21 cellular contexts compared by ENCODE assay signal in genomic region chr11:60349990-60350389, GRCh38. TPM values are rescaled to one million over a fixed set of nuclear protein-coding genes. Genes with fewer than 3 reads are reported as not detected.
DNase-seq lines count a peak whose midpoint lies in the region; ATAC-seq, FAIRE-seq and TF ChIP-seq lines count a peak whose summit lies in the region.
"Had no signal": no experiment of that assay in that cellular context is flagged by ENCODE, and none has a peak within 500 bp of the region (broad histone marks: within the 10 kb centered on the region; RNA-seq: fewer than 3 reads in every experiment).

No MANE protein-coding gene starts in this region.

- no peak overlapping the region for H3K4me3 Mint-ChIP-seq in dendritic cell treated with granulocyte-macrophage colony-stimulating factor and Interleukin-4, amounts not matched to agents 40 ng/mL and 50 ng/mL, for 4 days
- H3K4me3 Mint-ChIP-seq: CD8-positive, alpha-beta memory T cell; T-cell had no signal

- H3K27me3 Mint-ChIP-seq in dendritic cell treated with granulocyte-macrophage colony-stimulating factor and Interleukin-4, amounts not matched to agents 40 ng/mL and 50 ng/mL, for 4 days, result no peaks in the 10 kb centered on the region

- POLR2A ChIA-PET in HepG2 (lab: Yijun Ruan, JAX), result no interaction called here

- TF ChIP-seq RAD21 in HepG2 (CRISPR knock-in tag; IDR thresholded peaks at IDR 0.05), result no peak

- ATAC-seq in right lobe of liver (peak; percentile 12 to 62 (median 46)), HepG2 (no peak), HG02763 (IDR thresholded peaks at IDR 0.05; ENCODE audit: unreplicated experiment) (no peak), HG02981 (IDR thresholded peaks at IDR 0.05; ENCODE audit: unreplicated experiment) (no peak)
- ATAC-seq: T-cell had no signal

- H2AFZ ChIP-seq in HepG2 (ENCODE audit: low read length), result no peak overlapping the region

- no peaks in the 10 kb centered on the region for H3K36me3 ChIP-seq in right lobe of liver
- no peaks in the 10 kb centered on the region for H3K36me3 ChIP-seq in HepG2 (replicated peaks in 1 of 2; ENCODE audit: control insufficient read depth in 1 of 2, insufficient read depth in 2 of 2, low read length in 2 of 2)
- H3K36me3 ChIP-seq: BLaER1 treated with 17β-estradiol and CSF1 and Interleukin-3, amounts not matched to agents 10 nM and 100 nM had no signal

- in situ Hi-C loops in HepG2 (cut with HindIII; ENCODE audit: extremely low pct_ligation_motif_present, low pct_unique_long_range_greater_than_20kb), result loop anchor here (10.0 to 25.0 kb wide), 2 partner anchors 65 to 137 kb away; partner anchors contain the start of gene MS4A12

- 38% methylated on average over 1 of the region's 1 CpG for WGBS in right lobe of liver (ENCODE audit: insufficient coverage, low coverage, low lambda C conversion rate, missing lambda C conversion rate)
- 8% methylated on average over 1 of the region's 1 CpG for WGBS in HepG2 (ENCODE audit: low lambda C conversion rate)

- no peak for FAIRE-seq in HepG2 (lab: Jason Lieb, UNC)
- FAIRE-seq: H1 had no signal

- H3K9me3 Mint-ChIP-seq in dendritic cell treated with granulocyte-macrophage colony-stimulating factor and Interleukin-4, amounts not matched to agents 40 ng/mL and 50 ng/mL, for 4 days, result peaks cover 20% of the 10 kb centered on the region
- H3K9me3 Mint-ChIP-seq: CD8-positive, alpha-beta memory T cell had no signal

- peak overlapping the region; percentile 65 for H3K27ac Mint-ChIP-seq in dendritic cell treated with granulocyte-macrophage colony-stimulating factor and Interleukin-4, amounts not matched to agents 40 ng/mL and 50 ng/mL, for 4 days
- H3K27ac Mint-ChIP-seq: CD8-positive, alpha-beta memory T cell; T-cell had no signal

- no peaks in the 10 kb centered on the region for H3K27me3 ChIP-seq in right lobe of liver
- peaks cover 0 to 6% of the 10 kb centered on the region in 2 experiments; a peak in 1 of 5 replicates for H3K27me3 ChIP-seq in HepG2 (ENCODE audit: control insufficient read depth in 1 of 2, insufficient read depth in 2 of 2, low read length in 2 of 2)
- H3K27me3 ChIP-seq: BLaER1 treated with 17β-estradiol and CSF1 and Interleukin-3, amounts not matched to agents 10 nM and 100 nM had no signal

- H3K27ac ChIP-seq in right lobe of liver, result no peak overlapping the region
- no peak overlapping the region for H3K27ac ChIP-seq in HepG2 (ENCODE audit: extremely low read length, insufficient read depth, low read length)
- H3K27ac ChIP-seq: KMS-11, SK-N-MC had no signal

- TF ChIP-seq POLR2A in right lobe of liver (IDR thresholded peaks at IDR 0.05), result no peak
- no peak for TF ChIP-seq POLR2A in HepG2 (IDR thresholded peaks at IDR 0.05; ENCODE audit: insufficient read depth in 1 of 2, low read depth in 2 of 2, low read length in 2 of 2)
- TF ChIP-seq POLR2A in NB4 (IDR thresholded peaks at IDR 0.05; ENCODE audit: extremely low read depth, insufficient read length), result no peak

- no peak overlapping the region for H3K9ac ChIP-seq in HepG2 (ENCODE audit: insufficient read depth, low read depth, low read length)
- H3K9ac ChIP-seq: BLaER1 treated with 17β-estradiol and CSF1 and Interleukin-3, amounts not matched to agents 10 nM and 100 nM; KMS-11 had no signal

- TF ChIP-seq EP300 in HepG2 (IDR thresholded peaks at IDR 0.05; ENCODE audit: low read depth in 2 of 2, low read length in 2 of 2) (no peak), HepG2 (CRISPR knock-in tag; IDR thresholded peaks at IDR 0.05; ENCODE audit: borderline replicate concordance) (no peak)

- H3K9me3 ChIP-seq in right lobe of liver (no peaks in the 10 kb centered on the region), HepG2 (ENCODE audit: low read length) (no peaks in the 10 kb centered on the region)

- BruUV-seq in HepG2 (replicated peaks; lab: Mats Ljungman, UMichigan), result no TSS peak

- H4K20me1 ChIP-seq in HepG2 (ENCODE audit: insufficient read depth, low read length), result no peaks in the 10 kb centered on the region
- H4K20me1 ChIP-seq: BLaER1 treated with 17β-estradiol and CSF1 and Interleukin-3, amounts not matched to agents 10 nM and 100 nM had no signal

- intact Hi-C loops in right lobe of liver (cut with DNase I), result no loop called here
- intact Hi-C loops in HepG2 (cut with micrococcal nuclease; ENCODE audit: unreplicated experiment), result loop anchor here (5.0 kb wide), 1 partner anchor 83 kb away; no protein-coding TSS in a partner anchor
- intact Hi-C loops in dendritic cell treated with granulocyte-macrophage colony-stimulating factor and Interleukin-4, amounts not matched to agents 40 ng/mL and 50 ng/mL, for 4 days (cut with micrococcal nuclease), result loop anchor here (5.0 kb wide), 3 partner anchors 83 to 267 kb away; no protein-coding TSS in a partner anchor

- DNase-seq in right lobe of liver, result no peak
- no peak for DNase-seq in HepG2 (ENCODE audit: low spot score)
- peak; percentile 36 for DNase-seq in NB4 (ENCODE audit: low read depth)
- no peak for DNase-seq in HPDE6-E6E7 (ENCODE audit: extremely low spot score)
- DNase-seq in activated T-cell treated with anti-CD3 and anti-CD28 coated beads, Interleukin-2, amount 50 U/mL, for 1 hour, result no peak
- DNase-seq: CD8-positive, alpha-beta memory T cell; NCI-H1105; NCI-H1694; NCI-H2081 treated with DMSO at 0.1 percent for 48 hours; NCI-H748 treated with DMSO at 0.1 percent for 48 hours; NK-92 treated with Interleukin-12 subunit alpha and Interleukin-12 subunit beta, amount 100 ng/mL, for 24 hours; T-cell had no signal

- H3K36me3 Mint-ChIP-seq in dendritic cell treated with granulocyte-macrophage colony-stimulating factor and Interleukin-4, amounts not matched to agents 40 ng/mL and 50 ng/mL, for 4 days (ENCODE audit: low read depth), result peaks cover 9% of the 10 kb centered on the region
- H3K36me3 Mint-ChIP-seq: CD8-positive, alpha-beta memory T cell; T-cell had no signal

- CTCF ChIA-PET in HepG2 (lab: Yijun Ruan, JAX; ENCODE audit: low intra/inter-chr PET ratio, low total read pairs), result no interaction called here

- no peak for TF ChIP-seq CTCF in right lobe of liver (IDR thresholded peaks at IDR 0.05)
- TF ChIP-seq CTCF in HepG2 (CRISPR knock-in tag; IDR thresholded peaks at IDR 0.05), result no peak
- TF ChIP-seq CTCF in NB4 (IDR thresholded peaks at IDR 0.05; ENCODE audit: low read depth, low read length), result no peak

- no peak overlapping the region for H3K4me2 ChIP-seq in HepG2 (ENCODE audit: low read depth, low read length)
- H3K4me2 ChIP-seq: KMS-11 had no signal

- H3K4me3 ChIP-seq in right lobe of liver, result no peak overlapping the region
- no peak overlapping the region for H3K4me3 ChIP-seq in HepG2 (replicated peaks in 1 of 3; ENCODE audit: insufficient read depth in 1 of 3, low read depth in 2 of 3, low read length in 3 of 3)
- no peak overlapping the region for H3K4me3 ChIP-seq in NB4 (ENCODE audit: low read depth, low read length)
- H3K4me3 ChIP-seq: BLaER1 treated with 17β-estradiol and CSF1 and Interleukin-3, amounts not matched to agents 10 nM and 100 nM; SK-N-MC had no signal

- H3K4me1 Mint-ChIP-seq in dendritic cell treated with granulocyte-macrophage colony-stimulating factor and Interleukin-4, amounts not matched to agents 40 ng/mL and 50 ng/mL, for 4 days (ENCODE audit: low read depth), result peaks cover 43% of the 10 kb centered on the region
- H3K4me1 Mint-ChIP-seq: CD8-positive, alpha-beta memory T cell; T-cell had no signal

- no peaks in the 10 kb centered on the region for H3K79me2 ChIP-seq in HepG2 (ENCODE audit: insufficient read depth, low read length)

- H3K4me1 ChIP-seq in right lobe of liver, result no peaks in the 10 kb centered on the region
- no peaks in the 10 kb centered on the region for H3K4me1 ChIP-seq in HepG2 (ENCODE audit: insufficient read depth, low read length)

RNA-seq across cellular contexts. Expression of gene MS4A6E, which starts 22.9 kb away (rescaled TPM):
- total RNA-seq in right lobe of liver (not detected), HepG2 (2016; rRNA removed; fragmentation: Illumina TruSeq; extraction: Trizol) (not detected in 2 replicates)
- total RNA-seq in HepG2 (2016; cell fraction: cytosol; rRNA removed; fragmentation: Illumina TruSeq; extraction: Trizol; ENCODE audit: low read depth), result not detected in 2 replicates
- total RNA-seq in HepG2 (2016; cell fraction: insoluble cytoplasmic fraction; rRNA removed; fragmentation: Illumina TruSeq; extraction: Trizol), result not detected in 2 replicates
- not detected in 2 replicates for total RNA-seq in HepG2 (2016; cell fraction: membrane; rRNA removed; fragmentation: Illumina TruSeq; extraction: Trizol)
- total RNA-seq in HepG2 (2016; cell fraction: nucleus; rRNA removed; fragmentation: Illumina TruSeq; extraction: Trizol), result not detected in 2 replicates
- polyA plus RNA-seq in HepG2 (2011; rRNA removed), result not detected in 2 replicates
- not detected in 2 replicates for polyA plus RNA-seq in HepG2 (2011; cell fraction: cytosol; rRNA removed)
- polyA plus RNA-seq in HepG2 (2011; cell fraction: nucleus; rRNA removed), result not detected in 2 replicates
- not detected in 2 replicates for polyA plus RNA-seq in HepG2 (2012)
- polyA plus RNA-seq in HepG2 (2016; cell fraction: cytosol; fragmentation: Illumina TruSeq; extraction: Trizol; ENCODE audit: low read depth), result not detected in 2 replicates
- polyA plus RNA-seq in HepG2 (2016; cell fraction: insoluble cytoplasmic fraction; fragmentation: Illumina TruSeq; extraction: Trizol; ENCODE audit: low read depth), result not detected in 2 replicates
- not detected in 2 replicates for polyA plus RNA-seq in HepG2 (2016; cell fraction: membrane; fragmentation: Illumina TruSeq; extraction: Trizol; ENCODE audit: low read depth)
- not detected in 2 replicates for polyA plus RNA-seq in HepG2 (2016; cell fraction: nucleus; fragmentation: Illumina TruSeq; extraction: Trizol; ENCODE audit: insufficient read depth, low read depth)
- polyA minus RNA-seq in HepG2 (2011; rRNA and poly(A)+ RNA removed; ENCODE audit: low replicate concordance), result not detected in 2 replicates
- polyA minus RNA-seq in HepG2 (2011; cell fraction: cytosol; rRNA and poly(A)+ RNA removed), result not detected in 2 replicates
- polyA minus RNA-seq in HepG2 (2011; cell fraction: nucleus; rRNA and poly(A)+ RNA removed), result not detected in 2 replicates
- total RNA-seq: CD8-positive, alpha-beta memory T cell; H1; NCI-H460; T-cell had no signal
- polyA plus RNA-seq: CD8-positive, alpha-beta memory T cell; H1 had no signal

RNA-seq across cellular contexts. Expression of gene MS4A7, which starts 28.3 kb away (rescaled TPM):
- total RNA-seq in right lobe of liver (10 to 100 TPM; 10.9 to 47.8 (median 21.7) TPM), HepG2 (2016; rRNA removed; fragmentation: Illumina TruSeq; extraction: Trizol) (not detected in 2 replicates)
- not detected in 2 replicates for total RNA-seq in HepG2 (2016; cell fraction: cytosol; rRNA removed; fragmentation: Illumina TruSeq; extraction: Trizol; ENCODE audit: low read depth)
- total RNA-seq in HepG2 (2016; cell fraction: insoluble cytoplasmic fraction; rRNA removed; fragmentation: Illumina TruSeq; extraction: Trizol), result not detected in 2 replicates
- total RNA-seq in HepG2 (2016; cell fraction: membrane; rRNA removed; fragmentation: Illumina TruSeq; extraction: Trizol), result not detected in 2 replicates
- not detected in 2 replicates for total RNA-seq in HepG2 (2016; cell fraction: nucleus; rRNA removed; fragmentation: Illumina TruSeq; extraction: Trizol)
- polyA plus RNA-seq in HepG2 (2011; rRNA removed), result not detected in 2 replicates
- polyA plus RNA-seq in HepG2 (2011; cell fraction: cytosol; rRNA removed), result not detected in 2 replicates
- polyA plus RNA-seq in HepG2 (2011; cell fraction: nucleus; rRNA removed), result not detected in 2 replicates
- polyA plus RNA-seq in HepG2 (2012), result not detected in 2 replicates
- polyA plus RNA-seq in HepG2 (2016; cell fraction: cytosol; fragmentation: Illumina TruSeq; extraction: Trizol; ENCODE audit: low read depth), result not detected in 2 replicates
- not detected in 2 replicates for polyA plus RNA-seq in HepG2 (2016; cell fraction: insoluble cytoplasmic fraction; fragmentation: Illumina TruSeq; extraction: Trizol; ENCODE audit: low read depth)
- not detected in 2 replicates for polyA plus RNA-seq in HepG2 (2016; cell fraction: membrane; fragmentation: Illumina TruSeq; extraction: Trizol; ENCODE audit: low read depth)
- not detected in 2 replicates for polyA plus RNA-seq in HepG2 (2016; cell fraction: nucleus; fragmentation: Illumina TruSeq; extraction: Trizol; ENCODE audit: insufficient read depth, low read depth)
- not detected in 2 replicates for polyA minus RNA-seq in HepG2 (2011; rRNA and poly(A)+ RNA removed; ENCODE audit: low replicate concordance)
- polyA minus RNA-seq in HepG2 (2011; cell fraction: cytosol; rRNA and poly(A)+ RNA removed), result not detected in 2 replicates
- not detected in 2 replicates for polyA minus RNA-seq in HepG2 (2011; cell fraction: nucleus; rRNA and poly(A)+ RNA removed)
- total RNA-seq: H1, M059J, NCI-H460 had no signal
- polyA plus RNA-seq: CD8-positive, alpha-beta memory T cell; H1 had no signal

RNA-seq across cellular contexts. Expression of gene MS4A14, which starts 46.3 kb away (rescaled TPM):
- under 1 TPM; 0.53 to 0.98 (median 0.88) TPM for total RNA-seq in right lobe of liver
- not detected in 2 replicates for total RNA-seq in HepG2 (2016; rRNA removed; fragmentation: Illumina TruSeq; extraction: Trizol)
- not detected in 2 replicates for total RNA-seq in HepG2 (2016; cell fraction: cytosol; rRNA removed; fragmentation: Illumina TruSeq; extraction: Trizol; ENCODE audit: low read depth)
- total RNA-seq in HepG2 (2016; cell fraction: insoluble cytoplasmic fraction; rRNA removed; fragmentation: Illumina TruSeq; extraction: Trizol), result not detected in 2 replicates
- not detected in 2 replicates for total RNA-seq in HepG2 (2016; cell fraction: membrane; rRNA removed; fragmentation: Illumina TruSeq; extraction: Trizol)
- not detected in 2 replicates for total RNA-seq in HepG2 (2016; cell fraction: nucleus; rRNA removed; fragmentation: Illumina TruSeq; extraction: Trizol)
- polyA plus RNA-seq in HepG2 (2011; rRNA removed), result not detected in 2 replicates
- not detected in 2 replicates for polyA plus RNA-seq in HepG2 (2011; cell fraction: cytosol; rRNA removed)
- not detected in 2 replicates for polyA plus RNA-seq in HepG2 (2011; cell fraction: nucleus; rRNA removed)
- polyA plus RNA-seq in HepG2 (2012), result not detected in 2 replicates
- not detected in 2 replicates for polyA plus RNA-seq in HepG2 (2016; cell fraction: cytosol; fragmentation: Illumina TruSeq; extraction: Trizol; ENCODE audit: low read depth)
- not detected in 2 replicates for polyA plus RNA-seq in HepG2 (2016; cell fraction: insoluble cytoplasmic fraction; fragmentation: Illumina TruSeq; extraction: Trizol; ENCODE audit: low read depth)
- not detected in 2 replicates for polyA plus RNA-seq in HepG2 (2016; cell fraction: membrane; fragmentation: Illumina TruSeq; extraction: Trizol; ENCODE audit: low read depth)
- polyA plus RNA-seq in HepG2 (2016; cell fraction: nucleus; fragmentation: Illumina TruSeq; extraction: Trizol; ENCODE audit: insufficient read depth, low read depth), result not detected in 2 replicates
- not detected in 2 replicates for polyA minus RNA-seq in HepG2 (2011; rRNA and poly(A)+ RNA removed; ENCODE audit: low replicate concordance)
- polyA minus RNA-seq in HepG2 (2011; cell fraction: cytosol; rRNA and poly(A)+ RNA removed), result not detected in 2 replicates
- polyA minus RNA-seq in HepG2 (2011; cell fraction: nucleus; rRNA and poly(A)+ RNA removed), result not detected in 2 replicates
- total RNA-seq: CD8-positive, alpha-beta memory T cell; H1; M059J; NCI-H460 had no signal
- polyA plus RNA-seq: CD8-positive, alpha-beta memory T cell; H1 had no signal

Comparison
In these comparisons a context has a peak if more than half of its experiments do, and no peak if none do; other contexts are left out.
1. ATAC-seq: peak in right lobe of liver (4 of 4); none in HepG2 (single experiment), HG02763 (single experiment) and HG02981 (single experiment).
2. RNA of gene MS4A7, which starts 28.3 kb away (total RNA-seq): 10.9 to 47.8 TPM in right lobe of liver; not detected in HepG2; every median in the first group is over 10 times any median in the second.
3. intact Hi-C loops: an anchor here in HepG2 (5.0 kb wide) and dendritic cell treated with granulocyte-macrophage colony-stimulating factor and Interleukin-4, amounts not matched to agents 40 ng/mL and 50 ng/mL, for 4 days (5.0 kb wide); none called in right lobe of liver.